ENCODE assay signal across 8 cellular contexts in the genomic region with DNA sequence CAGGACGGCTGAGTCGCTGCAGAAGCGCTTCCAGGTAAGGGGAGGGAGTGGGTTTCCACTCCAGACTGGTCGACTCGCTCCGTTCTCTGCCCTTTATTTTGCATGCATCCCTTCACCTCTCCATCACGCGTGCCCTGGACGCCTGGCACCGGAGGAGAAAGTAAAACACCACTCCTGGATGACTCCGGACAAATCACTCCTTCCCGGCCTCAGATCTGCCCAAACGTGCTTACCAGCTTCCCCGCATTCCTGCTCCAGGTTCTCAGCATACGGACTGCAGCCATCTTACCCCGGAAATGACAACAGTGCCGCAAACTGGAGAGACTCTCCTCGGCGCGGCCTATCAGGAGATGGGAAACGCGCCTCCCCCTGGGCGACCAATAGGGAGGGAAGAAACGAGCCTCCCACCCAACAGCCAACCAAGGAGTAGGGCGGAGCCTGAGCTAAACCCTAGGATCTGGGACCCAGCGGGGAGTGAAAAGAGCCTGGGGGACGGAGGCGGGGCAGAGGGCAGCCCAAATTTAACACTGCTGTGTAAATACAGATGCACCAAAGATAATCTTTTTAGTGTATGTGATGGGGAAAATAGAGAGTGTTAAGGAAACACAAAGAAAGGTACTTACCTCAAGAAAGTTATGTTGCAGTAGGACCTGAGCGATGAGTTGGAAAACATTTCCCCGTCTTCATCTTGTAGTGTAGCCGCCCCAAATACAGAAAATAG.
DNase-seq lines count a peak whose midpoint lies in the region; ATAC-seq and TF ChIP-seq lines count a peak whose summit lies in the region.

A gene (minus strand): TSS at position 298 of the 721 bp plus-strand sequence. CDS start 14 bp downstream, at position 284.

- DNase-seq in AG10803 (ENCODE audit: low read depth) = peak; percentile 92
- DNase-seq in NCI-H446 (lab: John Stamatoyannopoulos, UW) = peak; percentile 94 to 96
- DNase-seq in activated CD4-positive, CD25-positive, alpha-beta regulatory T cell treated with anti-CD3 and anti-CD28 coated beads, Interleukin-2, amount 50 U/mL, for 16 hours (ENCODE audit: low read depth, low spot score) = peak; percentile 85
- DNase-seq in cerebellar cortex (ENCODE audit: low spot score) = peak; percentile 99
- DNase-seq in islet precursor cell = peak; percentile 99
- DNase-seq in stimulated activated CD4-positive, alpha-beta T cell treated with anti-CD3 and anti-CD28 coated beads, Interleukin-12 subunit alpha, Interleukin-12 subunit beta, amount 100 ng/mL, for 48 hours (ENCODE audit: low read depth in 2 of 3, low spot score in 1 of 3) = peak; percentile 88 to 91 (median 89)

- no peak for TF ChIP-seq CTCF in AG10803 (conservative IDR thresholded peaks at IDR 0.05; ENCODE audit: low read length)

- peak within 1 kb of the TSS; percentile 99 for H3K4me3 ChIP-seq in AG10803 (ENCODE audit: low read length)

- ATAC-seq in GM19035 (IDR thresholded peaks at IDR 0.05; ENCODE audit: unreplicated experiment) (peak; percentile 100), HG03342 (IDR thresholded peaks at IDR 0.05; ENCODE audit: unreplicated experiment) (peak; percentile 100)

Comparison
In these comparisons a context has a peak if more than half of its experiments do, and no peak if none do; other contexts are left out.
1. Peak in every context shown above with its lines: DNase-seq, ATAC-seq and H3K4me3 ChIP-seq.